Comparison of ENCODE assay signal across 2 cellular contexts in genomic region chr6:160951187-160952030, GRCh38.
TF ChIP-seq lines count a peak whose summit lies in the region.

No MANE protein-coding gene starts in this region.

TF ChIP-seq in H1, 55 proteins besides CTCF, POLR2A, EP300 and RAD21 (continued from another document):
- no peak for TF ChIP-seq ATF2 (IDR thresholded peaks at IDR 0.05; ENCODE audit: low read length)
- TF ChIP-seq SRF (IDR thresholded peaks at IDR 0.05; ENCODE audit: low read depth, low read length), result no peak
- TF ChIP-seq JUN (IDR thresholded peaks at IDR 0.05; ENCODE audit: low read depth, low read length), result no peak
- TF ChIP-seq GABPA (IDR thresholded peaks at IDR 0.05; ENCODE audit: borderline replicate concordance, insufficient read depth, low read length), result no peak
- TF ChIP-seq CHD7 (IDR thresholded peaks at IDR 0.05; ENCODE audit: insufficient replicate concordance, low read length), result no peak
- TF ChIP-seq YY1 (IDR thresholded peaks at IDR 0.05; ENCODE audit: low read depth, low read length), result no peak
- no peak for TF ChIP-seq RNF2 (IDR thresholded peaks at IDR 0.05; ENCODE audit: borderline replicate concordance, low read depth, low read length, missing control alignments, poor library complexity, severe bottlenecking)
- no peak for TF ChIP-seq CBX8 (IDR thresholded peaks at IDR 0.05; ENCODE audit: borderline replicate concordance, low read depth, low read length)
- TF ChIP-seq ASH2L (IDR thresholded peaks at IDR 0.05; ENCODE audit: low read length), result no peak
- no peak for TF ChIP-seq NRF1 (IDR thresholded peaks at IDR 0.05; ENCODE audit: low read depth, low read length)

TF ChIP-seq in WTC11, 78 proteins besides CTCF, POLR2A, EP300 and RAD21:
- TF ChIP-seq PRDM15 (CRISPR knock-in tag; IDR thresholded peaks at IDR 0.05) (no peak), ELF4 (CRISPR knock-in tag; IDR thresholded peaks at IDR 0.05; ENCODE audit: low read depth) (no peak), ZNF281 (CRISPR knock-in tag; IDR thresholded peaks at IDR 0.05) (no peak), ESRRA (CRISPR knock-in tag; IDR thresholded peaks at IDR 0.05; ENCODE audit: borderline replicate concordance) (no peak), GRHL2 (CRISPR knock-in tag; IDR thresholded peaks at IDR 0.05; ENCODE audit: insufficient replicate concordance, severe bottlenecking) (no peak), TCF7 (CRISPR knock-in tag; IDR thresholded peaks at IDR 0.05; ENCODE audit: low read depth) (no peak), USF1 (CRISPR knock-in tag; IDR thresholded peaks at IDR 0.05) (no peak), ZNF121 (CRISPR knock-in tag; IDR thresholded peaks at IDR 0.05) (no peak), NFATC4 (CRISPR knock-in tag; IDR thresholded peaks at IDR 0.05) (no peak), IRF2 (CRISPR knock-in tag; IDR thresholded peaks at IDR 0.05; ENCODE audit: borderline replicate concordance, low read depth) (no peak), GABPB1 (CRISPR knock-in tag; IDR thresholded peaks at IDR 0.05) (no peak), ZNF396 (CRISPR knock-in tag; IDR thresholded peaks at IDR 0.05; ENCODE audit: borderline replicate concordance) (no peak), MXD4 (CRISPR knock-in tag; IDR thresholded peaks at IDR 0.05; ENCODE audit: borderline replicate concordance) (no peak)
